ENCODE assay signal across 25 cellular contexts in genomic region chr10:48197236-48197899, GRCh38.
"Had no signal": no experiment of that assay in that cellular context is flagged by ENCODE, and none has a peak within 500 bp of the region (broad histone marks: within the 10 kb centered on the region; RNA-seq: fewer than 3 reads in every experiment).

No MANE protein-coding gene starts in this region.

- H3K27me3 Mint-ChIP-seq: activated B cell treated with CpG ODN at 0.5 μM for 24 hours; activated CD4-positive, alpha-beta T cell treated with anti-CD3 and anti-CD28 coated beads for 36 hours; stimulated activated naive CD8-positive, alpha-beta T cell treated with anti-CD3 and anti-CD28 coated beads, Interleukin-15, Interleukin-2, amounts not matched to agents 100 ng/mL and 50 ng/mL, for 24 hours had no signal

- DNase-seq: activated B cell treated with CpG ODN at 0.5 μM for 24 hours; activated CD4-positive, alpha-beta T cell treated with anti-CD3 and anti-CD28 coated beads for 36 hours; activated effector memory CD4-positive, alpha-beta T cell treated with Interleukin-2 at 50 U/mL for 16 hours; activated naive CD4-positive, alpha-beta T cell treated with anti-CD3 and anti-CD28 coated beads for 36 hours; activated naive CD8-positive, alpha-beta T cell treated with anti-CD3 and anti-CD28 coated beads for 36 hours; adrenal gland; aorta; body of pancreas; cerebellar nuclear complex; colonic mucosa; dorsolateral prefrontal cortex; effector memory CD4-positive, alpha-beta T cell; left cardiac atrium; mammary epithelial cell; naive B cell; ovary; right lobe of liver; stimulated activated CD4-positive, alpha-beta T cell treated with anti-CD3 and anti-CD28 coated beads, Interleukin-2, amount 100 ng/mL, for 48 hours; T-helper 2 cell had no signal

- H3K27ac ChIP-seq: adrenal gland, body of pancreas, colonic mucosa, dorsolateral prefrontal cortex, gastroesophageal sphincter, hepatocyte, ovary, right lobe of liver, thoracic aorta had no signal

- H3K27me3 ChIP-seq: adrenal gland, body of pancreas, colonic mucosa, dorsolateral prefrontal cortex, gastroesophageal sphincter, hepatocyte, ovary, right lobe of liver had no signal

- H3K9me3 ChIP-seq: adrenal gland, body of pancreas, colonic mucosa, gastroesophageal sphincter, ovary, right lobe of liver, thoracic aorta had no signal

- H3K4me1 ChIP-seq: body of pancreas, gastroesophageal sphincter, right lobe of liver had no signal

- H3K4me3 ChIP-seq: adrenal gland, body of pancreas, colonic mucosa, dorsolateral prefrontal cortex, gastroesophageal sphincter, hepatocyte, ovary, right lobe of liver, thoracic aorta had no signal

- H3K36me3 ChIP-seq: adrenal gland, colonic mucosa, gastroesophageal sphincter, ovary, right lobe of liver, thoracic aorta had no signal

- H3K4me3 Mint-ChIP-seq: activated B cell treated with CpG ODN at 0.5 μM for 24 hours; activated CD4-positive, alpha-beta T cell treated with anti-CD3 and anti-CD28 coated beads for 36 hours; activated naive CD4-positive, alpha-beta T cell treated with anti-CD3 and anti-CD28 coated beads for 36 hours; activated naive CD8-positive, alpha-beta T cell treated with anti-CD3 and anti-CD28 coated beads for 36 hours; stimulated activated naive CD8-positive, alpha-beta T cell treated with anti-CD3 and anti-CD28 coated beads, Interleukin-15, Interleukin-2, amounts not matched to agents 100 ng/mL and 50 ng/mL, for 24 hours; type B pancreatic cell had no signal

- H3K27ac Mint-ChIP-seq: activated B cell treated with CpG ODN at 0.5 μM for 24 hours; activated CD4-positive, alpha-beta T cell treated with anti-CD3 and anti-CD28 coated beads for 36 hours; activated naive CD4-positive, alpha-beta T cell treated with anti-CD3 and anti-CD28 coated beads for 36 hours; activated naive CD8-positive, alpha-beta T cell treated with anti-CD3 and anti-CD28 coated beads for 36 hours; naive B cell; progenitor cell of endocrine pancreas; stimulated activated naive CD8-positive, alpha-beta T cell treated with anti-CD3 and anti-CD28 coated beads, Interleukin-15, Interleukin-2, amounts not matched to agents 100 ng/mL and 50 ng/mL, for 24 hours; type B pancreatic cell had no signal

- H3K9me3 Mint-ChIP-seq: activated naive CD4-positive, alpha-beta T cell treated with anti-CD3 and anti-CD28 coated beads for 36 hours; type B pancreatic cell had no signal

- H3K36me3 Mint-ChIP-seq: naive B cell, type B pancreatic cell had no signal

- ATAC-seq: activated CD4-positive, alpha-beta T cell treated with anti-CD3 and anti-CD28 coated beads for 36 hours; body of pancreas; gastroesophageal sphincter; left cardiac atrium; right lobe of liver had no signal
